1 cellular context compared by ENCODE assay signal in the genomic region with DNA sequence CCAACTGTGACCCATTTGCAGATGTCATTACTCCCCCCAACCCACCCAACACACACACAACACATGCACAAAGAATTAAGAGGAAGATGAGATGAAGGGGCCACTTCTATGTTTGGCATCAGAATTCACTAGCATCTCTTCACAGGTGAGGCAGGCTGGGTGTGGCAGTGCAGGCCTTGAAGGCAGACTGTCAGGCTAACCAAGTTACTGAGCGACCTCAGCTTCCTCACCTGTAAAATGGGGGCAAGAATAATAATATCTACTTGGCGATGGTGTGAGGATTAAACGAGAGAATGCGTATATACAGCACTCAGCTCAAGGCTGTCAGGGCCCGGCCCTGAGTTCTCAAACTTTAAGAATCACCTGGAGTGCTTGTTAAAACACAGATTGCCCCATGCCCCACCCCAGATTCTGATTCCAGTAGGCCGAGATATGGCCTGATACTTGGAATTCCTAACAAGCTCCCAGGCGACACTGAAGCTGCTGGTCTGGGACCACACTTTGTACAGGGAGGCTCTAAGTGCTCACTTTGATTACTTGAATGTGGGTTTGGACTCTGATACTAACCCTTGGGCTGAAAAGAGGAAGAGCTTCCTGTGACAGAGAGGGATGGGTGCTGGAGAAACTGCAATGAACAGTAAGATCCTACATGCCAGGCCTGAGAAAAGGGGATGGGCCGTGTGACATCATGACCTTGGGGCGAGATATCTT.
TF ChIP-seq lines count a peak whose summit lies in the region.

No MANE protein-coding gene starts in this region.

TF ChIP-seq in GM12878, 131 proteins besides CTCF, POLR2A, EP300 and RAD21:
- peak; percentile 33; the same call in 1 of the 2 replicates for TF ChIP-seq SPI1 (IDR thresholded peaks at IDR 0.05; ENCODE audit: borderline replicate concordance, insufficient read depth, low read depth, low read length)
- no peak for TF ChIP-seq NRF1 (conservative IDR thresholded peaks at IDR 0.05; ENCODE audit: low read depth, low read length)
